7 cellular contexts compared by ENCODE assay signal in the genomic region with DNA sequence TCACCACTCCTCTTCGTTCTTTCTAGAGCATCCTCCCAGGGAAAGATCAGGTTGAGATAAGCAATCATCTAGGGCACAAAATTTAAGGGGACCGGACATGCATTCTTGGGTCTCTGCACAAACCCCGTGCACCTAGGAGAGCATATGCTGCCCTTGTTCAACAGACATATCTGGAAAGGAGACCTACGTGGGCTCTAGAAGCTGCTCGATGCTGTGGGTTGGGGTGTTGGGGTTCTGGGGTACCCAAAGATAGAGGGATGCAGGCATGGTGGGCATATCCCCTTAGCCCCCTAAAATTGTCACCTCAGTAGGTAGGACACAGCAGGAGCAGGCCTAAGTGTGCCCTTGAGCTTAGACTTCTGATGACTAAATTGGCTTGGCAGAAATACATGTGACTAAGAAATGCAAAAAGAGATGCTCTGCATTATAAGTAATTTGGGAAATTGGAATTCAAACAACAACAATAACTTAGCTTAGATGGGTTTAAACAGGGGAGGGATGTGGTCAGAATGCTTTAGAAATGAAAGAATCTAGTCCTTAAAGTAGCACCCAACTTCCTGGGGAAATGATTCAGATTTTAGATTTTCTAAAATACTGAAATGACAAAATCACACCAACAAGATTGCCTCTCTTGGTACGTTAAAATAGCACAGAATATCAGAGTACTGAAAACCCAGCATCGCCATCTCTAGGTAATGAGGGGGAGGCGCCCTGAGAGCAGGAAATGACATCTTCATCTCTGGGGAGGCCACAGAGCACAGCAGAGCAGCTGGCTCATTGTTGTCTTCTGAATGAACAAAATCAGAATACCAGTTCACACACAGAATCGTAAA.
DNase-seq lines count a peak whose midpoint lies in the region; ATAC-seq and TF ChIP-seq lines count a peak whose summit lies in the region.

No MANE protein-coding gene starts in this region.

- no peaks in the 10 kb centered on the region for H3K23me2 ChIP-seq in H9 (ENCODE audit: insufficient read length, low read depth, low read length, poor library complexity, severe bottlenecking)

- ATAC-seq in GM19025 (IDR thresholded peaks at IDR 0.05; ENCODE audit: low read depth, unreplicated experiment) (peak; percentile 95), HG02870 (IDR thresholded peaks at IDR 0.05; ENCODE audit: unreplicated experiment) (peak; percentile 98)

- H3K79me1 ChIP-seq in H9 (ENCODE audit: insufficient read depth, low read depth, low read length, poor library complexity, severe bottlenecking): no peaks in the 10 kb centered on the region

- no peaks in the 10 kb centered on the region for H3K36me3 ChIP-seq in mammary epithelial cell (ENCODE audit: insufficient read depth, low read length)

- H2BK5ac ChIP-seq in H9 (ENCODE audit: insufficient read length, low read length): no peak overlapping the region

- H3K4me3 ChIP-seq in mammary epithelial cell (replicated peaks in 1 of 3; ENCODE audit: insufficient read depth in 1 of 3, low read depth in 2 of 3, low read length in 3 of 3): no peak overlapping the region

- H3K27me3 ChIP-seq in mammary epithelial cell (ENCODE audit: insufficient read depth, low read length): no peaks in the 10 kb centered on the region
- H3K27me3 ChIP-seq in H9 (ENCODE audit: insufficient read depth, low read length): no peaks in the 10 kb centered on the region

- H3K14ac ChIP-seq in H9 (ENCODE audit: insufficient read depth, low read length): no peak overlapping the region

- BruUV-seq in mammary epithelial cell (replicated peaks; lab: Mats Ljungman, UMichigan): no TSS peak

- TF ChIP-seq CTCF in mammary epithelial cell (conservative IDR thresholded peaks at IDR 0.05 in 1 of 2, IDR thresholded peaks at IDR 0.05 in 1 of 2; ENCODE audit: extremely low read depth in 1 of 2, insufficient read depth in 1 of 2, low read depth in 1 of 2, low read length in 2 of 2) (no peak), H9 (conservative IDR thresholded peaks at IDR 0.05) (no peak)

- H4K20me1 ChIP-seq in mammary epithelial cell (ENCODE audit: insufficient read depth, low read length) (no peaks in the 10 kb centered on the region), H9 (ENCODE audit: control insufficient read depth, insufficient read depth, insufficient read length) (no peaks in the 10 kb centered on the region)

- H3K4ac ChIP-seq in H9 (ENCODE audit: low read depth, low read length): no peak overlapping the region

- no peaks in the 10 kb centered on the region for H3K9me3 ChIP-seq in mammary epithelial cell (replicated peaks; ENCODE audit: insufficient read depth, low read length)
- H3K9me3 ChIP-seq in H9 (ENCODE audit: control insufficient read depth, low read depth, low read length): no peaks in the 10 kb centered on the region

- peaks cover 2 to 5% of the 10 kb centered on the region in 2 experiments; a peak in 3 of 4 replicates for H3K4me1 Mint-ChIP-seq in H9

- no peak overlapping the region for H4K8ac ChIP-seq in H9 (replicated peaks; ENCODE audit: insufficient read length, low read depth, low read length)

- no peak overlapping the region for H3K27ac ChIP-seq in mammary epithelial cell (ENCODE audit: insufficient read depth, low read depth, low read length)
- H3K27ac ChIP-seq in H9 (ENCODE audit: insufficient read length, low read depth, low read length): no peak overlapping the region

- H3K9me3 Mint-ChIP-seq in H9: peaks cover 14 to 32% of the 10 kb centered on the region in 2 experiments

- H3K23ac ChIP-seq in H9 (ENCODE audit: insufficient read length, low read depth, low read length): no peak overlapping the region

- in situ Hi-C loops in mammary epithelial cell (cut with MboI; ENCODE audit: low sequenced_read_pairs in 2 of 2): no loop called here

- intact Hi-C loops in mammary epithelial cell (cut with micrococcal nuclease): no loop called here

- H3K36me3 Mint-ChIP-seq in H9 (ENCODE audit: insufficient read depth in 1 of 3, low read depth in 3 of 3): peaks cover 5 to 16% (median 5%) of the 10 kb centered on the region in 3 experiments

- H3K4me1 ChIP-seq in mammary epithelial cell (ENCODE audit: insufficient read depth, low read length) (no peaks in the 10 kb centered on the region), H9 (ENCODE audit: insufficient read depth, low read length) (no peaks in the 10 kb centered on the region; the same call in 1 of the 2 replicates)

- no peak overlapping the region for H3K9ac ChIP-seq in mammary epithelial cell (ENCODE audit: insufficient read depth, low read length)
- no peak overlapping the region for H3K9ac ChIP-seq in H9 (ENCODE audit: extremely low read depth, insufficient read length, low read length)

- DNase-seq in RPMI7951 (ENCODE audit: low read depth): peak; percentile 13
- peak; percentile 86 for DNase-seq in dermis blood vessel endothelial cell
- DNase-seq in stimulated activated CD8-positive, alpha-beta memory T cell treated with anti-CD3 and anti-CD28 coated beads, Interleukin-4, amount 100 ng/mL, for 48 hours: peak; percentile 67
- DNase-seq in mammary epithelial cell: no peak
- DNase-seq in H9: no peak

- no peak overlapping the region for H2BK120ac ChIP-seq in H9 (ENCODE audit: low read depth, low read length, poor library complexity, severe bottlenecking)

- H3K4me3 Mint-ChIP-seq in H9: no peak overlapping the region

- 69% methylated on average over 8 of the region's 9 CpGs for WGBS in mammary epithelial cell (ENCODE audit: low coverage, missing lambda C conversion rate)
- no CpG with 5 or more reads among the region's 9 CpGs for WGBS in H9 (ENCODE audit: extremely low coverage, insufficient read length, low lambda C conversion rate)

- H3K18ac ChIP-seq in H9 (ENCODE audit: insufficient read length, low read depth, low read length): no peak overlapping the region

- H3K27ac Mint-ChIP-seq in H9: no peak overlapping the region; a peak in 1 of 7 replicates

- CTCF ChIA-PET in mammary epithelial cell (lab: Charles Lee; ENCODE audit: low non-redundant PET): interaction anchor here (0.7 kb wide), 1 partner anchor 9 kb away, joined by 3 read pairs; no protein-coding TSS in a partner anchor

- dilution Hi-C loops in mammary epithelial cell (cut with HindIII; ENCODE audit: low sequenced_read_pairs): no loop called here

- H4K91ac ChIP-seq in H9 (ENCODE audit: insufficient read length, low read depth, low read length): no peak overlapping the region

- H4K5ac ChIP-seq in H9 (ENCODE audit: insufficient read length, low read depth, low read length): no peak overlapping the region

- no peak overlapping the region for H2BK12ac ChIP-seq in H9 (ENCODE audit: insufficient read length, low read depth, low read length)

- H2BK20ac ChIP-seq in H9 (ENCODE audit: low read depth, low read length, poor library complexity, severe bottlenecking): no peak overlapping the region

- no peak overlapping the region for H2AFZ ChIP-seq in mammary epithelial cell (ENCODE audit: low read depth, low read length)
- no peak overlapping the region for H2AFZ ChIP-seq in H9 (ENCODE audit: low read length)

- H2AK5ac ChIP-seq in H9 (ENCODE audit: insufficient read length, low read length): no peak overlapping the region

- peaks cover 2% of the 10 kb centered on the region; the same call in 1 of the 2 replicates for H3K27me3 Mint-ChIP-seq in H9 (ENCODE audit: low read depth)

- H3K56ac ChIP-seq in H9 (ENCODE audit: insufficient read length, low read depth, low read length): no peak overlapping the region

- H3K79me2 ChIP-seq in mammary epithelial cell (ENCODE audit: insufficient read depth, low read length): no peaks in the 10 kb centered on the region
- H3K79me2 ChIP-seq in H9 (ENCODE audit: insufficient read depth, low read length): no peaks in the 10 kb centered on the region

- no peak overlapping the region for H2BK15ac ChIP-seq in H9 (ENCODE audit: low read depth, low read length)

- no peak overlapping the region for H3T11ph ChIP-seq in H9 (ENCODE audit: low read length)

- no peak overlapping the region for H3K4me2 ChIP-seq in mammary epithelial cell (ENCODE audit: insufficient read depth, low read depth, low read length)
- H3K4me2 ChIP-seq in H9 (ENCODE audit: insufficient read depth, insufficient read length, low read length): no peak overlapping the region

Comparison
In these comparisons a context has a peak if more than half of its experiments do, and no peak if none do; other contexts are left out.
1. DNase-seq: peak in RPMI7951 (single experiment), dermis blood vessel endothelial cell (single experiment) and stimulated activated CD8-positive, alpha-beta memory T cell treated with anti-CD3 and anti-CD28 coated beads, Interleukin-4, amount 100 ng/mL, for 48 hours (single experiment); none in mammary epithelial cell (single experiment) and H9 (single experiment).